In the genomic region with DNA sequence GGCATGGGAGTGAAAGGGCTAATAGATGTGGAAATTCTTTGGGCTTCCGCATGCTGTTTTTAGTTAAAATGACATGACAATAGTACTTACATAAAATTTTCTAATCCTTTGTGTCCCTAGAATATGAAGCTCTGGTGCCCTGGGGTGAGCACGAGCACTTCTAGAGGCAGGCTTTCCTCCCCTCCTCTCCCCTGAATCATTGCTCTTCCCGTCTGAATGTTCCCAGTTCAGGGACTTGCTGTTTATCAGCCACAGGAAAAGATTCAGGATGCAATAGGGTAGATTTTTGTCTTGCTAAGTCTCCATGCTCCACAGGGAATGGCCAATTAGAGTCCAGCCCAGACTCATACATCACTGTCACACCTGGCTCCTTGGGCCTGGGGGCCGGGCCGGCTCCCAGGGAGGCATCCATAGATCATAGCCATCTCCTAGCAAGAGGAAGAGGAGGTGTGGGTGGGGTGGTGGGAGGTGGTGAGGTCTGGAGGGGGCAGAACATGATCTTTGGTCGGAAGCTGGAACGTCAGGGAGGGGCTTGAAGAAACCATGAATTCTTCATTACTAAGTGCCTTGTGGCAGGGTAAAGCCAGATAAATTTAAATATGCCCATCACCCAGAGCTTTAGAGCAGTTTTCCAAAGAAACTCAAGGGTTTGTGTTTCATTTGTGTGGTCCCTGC, we compare ENCODE assay signal across 18 cellular contexts.
DNase-seq lines count a peak whose midpoint lies in the region; ATAC-seq, FAIRE-seq and TF ChIP-seq lines count a peak whose summit lies in the region.
"Had no signal": no experiment of that assay in that cellular context is flagged by ENCODE, and none has a peak within 500 bp of the region (broad histone marks: within the 10 kb centered on the region; RNA-seq: fewer than 3 reads in every experiment).

No MANE protein-coding gene starts in this region.

- no peak for TF ChIP-seq POLR2A in H1 (IDR thresholded peaks at IDR 0.05; ENCODE audit: control extremely low read depth in 1 of 2, low read depth in 2 of 2, low read length in 2 of 2)

- TF ChIP-seq EP300 in H1 (IDR thresholded peaks at IDR 0.05; ENCODE audit: borderline replicate concordance in 1 of 2, low read depth in 2 of 2, low read length in 2 of 2): no peak

- no peaks in the 10 kb centered on the region for H3K9me3 Mint-ChIP-seq in nephron progenitor cell
- H3K9me3 Mint-ChIP-seq: T-cell had no signal

- POLR2A ChIA-PET in H1 (lab: Charles Lee; ENCODE audit: partially characterized antibody): interaction anchor here (0.7 to 1.5 kb wide), 2 partner anchors 9 to 17 kb away, joined by 3 to 8 read pairs; no protein-coding TSS in a partner anchor
- POLR2A ChIA-PET in PC-9 (lab: Charles Lee; ENCODE audit: unreplicated experiment): no interaction called here

- no peak overlapping the region for H2BK15ac ChIP-seq in H1 (ENCODE audit: low read length)

- H2AFZ ChIP-seq in H1 (ENCODE audit: low read length) (no peak overlapping the region), PC-9 (no peak overlapping the region)

- H2BK12ac ChIP-seq in H1 (ENCODE audit: low read depth, low read length): no peak overlapping the region

- no peak overlapping the region for H3K27ac Mint-ChIP-seq in nephron progenitor cell
- H3K27ac Mint-ChIP-seq: T-cell had no signal

- H3F3A ChIP-seq in PC-9 (ENCODE audit: insufficient read depth, low read depth): no peaks in the 10 kb centered on the region

- H3K4me3 Mint-ChIP-seq in nephron progenitor cell: peak overlapping the region; percentile 13
- H3K4me3 Mint-ChIP-seq: T-cell had no signal

- H3K4ac ChIP-seq in H1 (replicated peaks; ENCODE audit: insufficient read length, low read depth, low read length): no peak overlapping the region

- H4K20me1 ChIP-seq in H1 (replicated peaks in 1 of 2; ENCODE audit: control insufficient read depth in 1 of 2, insufficient read depth in 2 of 2, low read length in 2 of 2) (no peaks in the 10 kb centered on the region), PC-9 (ENCODE audit: insufficient read depth) (no peaks in the 10 kb centered on the region)

- FAIRE-seq in H1 (lab: Jason Lieb, UNC): no peak
- FAIRE-seq: G401.6 had no signal

- no peak overlapping the region for H4K5ac ChIP-seq in H1 (ENCODE audit: insufficient read length, low read depth, low read length)

- no peak overlapping the region for H3K14ac ChIP-seq in H1 (ENCODE audit: insufficient read length)

- no peak overlapping the region for H2BK20ac ChIP-seq in H1 (ENCODE audit: low read length)

- H3K23ac ChIP-seq in H1 (ENCODE audit: insufficient read length): no peak overlapping the region

- CTCF ChIA-PET in H1 (lab: Charles Lee; ENCODE audit: partially characterized antibody) (interaction anchor here (0.7 to 5.4 kb wide), 14 partner anchors 7 to 218 kb away, joined by 3 to 33 read pairs (median 5); no protein-coding TSS in a partner anchor), PC-9 (lab: Charles Lee) (no interaction called here)

- H3K27me3 Mint-ChIP-seq in nephron progenitor cell (ENCODE audit: low read depth, poor library complexity): peaks cover 18% of the 10 kb centered on the region

- peaks cover 36% of the 10 kb centered on the region for H3K4me1 Mint-ChIP-seq in nephron progenitor cell
- H3K4me1 Mint-ChIP-seq: T-cell had no signal

- no TSS peak for BruUV-seq in PC-9 (replicated peaks; lab: Mats Ljungman, UMichigan)

- no peak overlapping the region for H3K18ac ChIP-seq in H1 (ENCODE audit: extremely low read depth, low read length)

- H3K9me2 ChIP-seq in PC-9 (ENCODE audit: insufficient read depth): no peaks in the 10 kb centered on the region

- H3K79me2 ChIP-seq in H1 (ENCODE audit: control insufficient read depth in 1 of 2, insufficient read depth in 2 of 2, low read length in 2 of 2): no peaks in the 10 kb centered on the region
- H3K79me2 ChIP-seq in PC-9 (ENCODE audit: low read depth): no peaks in the 10 kb centered on the region

- H2BK120ac ChIP-seq in H1 (replicated peaks; ENCODE audit: low read depth, low read length): no peak overlapping the region

- no peak for ATAC-seq in left cardiac atrium
- ATAC-seq in GM19351 (IDR thresholded peaks at IDR 0.05; ENCODE audit: unreplicated experiment): no peak
- ATAC-seq: HCT116, T-cell had no signal

- peak overlapping the region; percentile 43 to 50; a peak in 2 of 4 replicates for H3K4me2 ChIP-seq in H1 (ENCODE audit: insufficient read depth in 1 of 2, low read depth in 2 of 2, low read length in 2 of 2)
- no peak overlapping the region for H3K4me2 ChIP-seq in PC-9

- H3K27me3 ChIP-seq in HUES48 (ENCODE audit: control insufficient read depth, insufficient read depth, low read length): no peaks in the 10 kb centered on the region
- H3K27me3 ChIP-seq in H1 (replicated peaks in 1 of 4; ENCODE audit: control insufficient read depth in 3 of 4, extremely low read depth in 1 of 4, insufficient read depth in 3 of 4, low read length in 3 of 4): no peaks in the 10 kb centered on the region
- no peaks in the 10 kb centered on the region for H3K27me3 ChIP-seq in PC-9 (ENCODE audit: insufficient read depth, low read depth)

- H2BK5ac ChIP-seq in H1 (ENCODE audit: low read depth, low read length): no peak overlapping the region

- H2AK5ac ChIP-seq in H1 (ENCODE audit: low read depth, low read length): no peak overlapping the region

- no peak overlapping the region for H3K9ac ChIP-seq in HUES48 (ENCODE audit: low read depth, low read length)
- H3K9ac ChIP-seq in H1 (replicated peaks in 1 of 4; ENCODE audit: extremely low read depth in 1 of 4, low read depth in 3 of 4, low read length in 3 of 4): no peak overlapping the region

- TF ChIP-seq RAD21 in H1 (IDR thresholded peaks at IDR 0.05 in 1 of 2, conservative IDR thresholded peaks at IDR 0.05 in 1 of 2; ENCODE audit: low read depth in 2 of 2, low read length in 2 of 2): no peak

- no peak overlapping the region for H4K8ac ChIP-seq in H1 (ENCODE audit: extremely low read depth, insufficient read depth, low read length)

- H4K91ac ChIP-seq in H1 (replicated peaks; ENCODE audit: insufficient read length, low read length): no peak overlapping the region

- H3K36me3 ChIP-seq in HUES48 (ENCODE audit: control insufficient read depth, insufficient read depth, low read length): no peaks in the 10 kb centered on the region
- no peaks in the 10 kb centered on the region for H3K36me3 ChIP-seq in H1 (ENCODE audit: control insufficient read depth in 2 of 4, insufficient read depth in 4 of 4, low read length in 3 of 4)
- no peaks in the 10 kb centered on the region for H3K36me3 ChIP-seq in PC-9 (ENCODE audit: low read depth)

- 30% methylated on average over 6 of the region's 7 CpGs; no CpG with 5 or more reads in 1 of the 2 experiments for WGBS in H1 (ENCODE audit: extremely low coverage in 1 of 2, insufficient coverage in 1 of 2, insufficient read length in 1 of 2, insufficient replicate concordance in 2 of 2, low coverage in 1 of 2, low lambda C conversion rate in 2 of 2, missing lambda C conversion rate in 1 of 2), 2 experiments

- H3K27ac ChIP-seq in HUES48 (ENCODE audit: low read depth, low read length) (peak overlapping the region; percentile 39), H1 (ENCODE audit: low read depth, low read length) (no peak overlapping the region), PC-9 (no peak overlapping the region)

- no peaks in the 10 kb centered on the region for H3K23me2 ChIP-seq in H1 (ENCODE audit: low read depth, low read length)

- H3K79me1 ChIP-seq in H1 (ENCODE audit: low read depth, low read length): no peaks in the 10 kb centered on the region

- H3K9me3 ChIP-seq in HUES48 (ENCODE audit: control insufficient read depth, insufficient read depth, low read length) (no peaks in the 10 kb centered on the region), H1 (ENCODE audit: insufficient read depth in 2 of 2, low read depth in 1 of 2, low read length in 1 of 2) (no peaks in the 10 kb centered on the region), PC-9 (ENCODE audit: insufficient read depth, low read depth) (no peaks in the 10 kb centered on the region)

- intact Hi-C loops in left cardiac atrium (cut with DNase I) (no loop called here), PC-9 (cut with micrococcal nuclease; ENCODE audit: unreplicated experiment) (no loop called here)

- no peak overlapping the region for H3K56ac ChIP-seq in H1 (replicated peaks; ENCODE audit: insufficient read length, low read depth, low read length)

- H3K4me3 ChIP-seq in HUES48 (ENCODE audit: low read depth, low read length) (no peak overlapping the region), H1 (ENCODE audit: extremely low read depth in 1 of 4, insufficient read depth in 2 of 4, low read depth in 3 of 4, low read length in 4 of 4) (no peak overlapping the region), PC-9 (no peak overlapping the region)

- TF ChIP-seq CTCF in H1 (IDR thresholded peaks at IDR 0.05; ENCODE audit: control extremely low read depth in 1 of 3, insufficient read depth in 1 of 3, low read depth in 1 of 3, low read length in 3 of 3): no peak
- TF ChIP-seq CTCF in nephron progenitor cell (IDR thresholded peaks at IDR 0.05): no peak
- no peak for TF ChIP-seq CTCF in PC-9 (conservative IDR thresholded peaks at IDR 0.05)

- DNase-seq in ELF-1 (ENCODE audit: low read depth, low spot score) (peak; percentile 85), H1 (ENCODE audit: low read depth in 1 of 2, low spot score in 2 of 2) (no peak), nephron progenitor cell (peak; percentile 57), left cardiac atrium (no peak), PC-9 (no peak)
- DNase-seq: C1 segment of cervical spinal cord, DND-41, KBM-7, NCI-H1105, NCI-H187 treated with DMSO at 0.1 percent for 48 hours, NCI-H446, RPMI8226, SHP77 treated with DMSO at 0.1 percent for 48 hours, T-cell had no signal

- H3K36me3 Mint-ChIP-seq in nephron progenitor cell (ENCODE audit: low read depth): no peaks in the 10 kb centered on the region

- H3K4me1 ChIP-seq in HUES48 (ENCODE audit: control insufficient read depth, insufficient read depth, low read length): peaks cover 21% of the 10 kb centered on the region
- peaks cover 10 to 20% (median 11%) of the 10 kb centered on the region in 4 experiments for H3K4me1 ChIP-seq in H1 (replicated peaks in 1 of 4; ENCODE audit: control insufficient read depth in 3 of 4, insufficient read depth in 4 of 4, low read length in 3 of 4)
- H3K4me1 ChIP-seq in PC-9 (replicated peaks; ENCODE audit: insufficient read depth): no peaks in the 10 kb centered on the region

TF ChIP-seq in H1, 55 proteins besides CTCF, POLR2A, EP300 and RAD21:
- TF ChIP-seq SUZ12 (IDR thresholded peaks at IDR 0.05; ENCODE audit: low read length) (no peak), BCL11A (IDR thresholded peaks at IDR 0.05; ENCODE audit: low read depth in 2 of 2, low read length in 2 of 2) (no peak)

Comparison
In these comparisons a context has a peak if more than half of its experiments do, and no peak if none do; other contexts are left out.
1. DNase-seq: peak in ELF-1 (single experiment) and nephron progenitor cell (single experiment); none in H1 (0 of 2), left cardiac atrium (single experiment) and PC-9 (0 of 2).